Comparison of ENCODE assay signal across 8 cellular contexts in the genomic region with DNA sequence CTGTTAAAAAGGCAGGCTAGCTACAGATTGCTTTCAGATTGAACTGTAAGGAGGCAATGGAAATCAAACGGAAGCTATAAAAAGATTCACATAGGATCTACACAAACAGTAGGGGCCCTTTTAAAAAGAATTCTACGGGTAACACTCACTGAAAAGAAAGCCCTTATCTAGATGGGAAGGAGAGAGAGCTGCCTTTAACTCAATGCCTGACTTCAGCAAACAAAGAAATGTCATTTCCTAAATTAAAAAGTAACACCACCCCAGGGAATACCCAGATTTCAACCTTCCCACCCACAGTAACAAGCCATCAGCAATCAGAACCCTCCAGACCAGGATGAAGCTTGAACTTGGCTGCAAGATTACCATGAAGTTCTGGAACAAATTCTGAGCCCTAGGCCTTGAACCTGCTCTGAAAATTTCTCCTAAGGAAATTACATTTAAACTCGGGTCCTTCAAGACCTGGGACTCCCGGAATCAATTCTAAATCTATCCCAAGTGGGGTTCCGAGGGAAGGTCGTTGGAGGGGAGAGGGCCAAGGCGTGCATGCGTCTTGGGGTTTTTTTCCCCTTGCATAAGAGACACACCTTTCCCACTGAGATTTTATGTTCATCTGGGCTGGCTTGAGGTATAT. TPM values are rescaled to one million over a fixed set of nuclear protein-coding genes. Genes with fewer than 3 reads are reported as not detected.
DNase-seq lines count a peak whose midpoint lies in the region; TF ChIP-seq lines count a peak whose summit lies in the region.

No MANE protein-coding gene starts in this region.

- H3K4me1 Mint-ChIP-seq in mesothelial cell of epicardium = peaks cover 28% of the 10 kb centered on the region

- H3K4me1 ChIP-seq in BLaER1 (peaks cover 46% of the 10 kb centered on the region), KMS-11 (ENCODE audit: low read depth, poor library complexity, severe bottlenecking) (peaks cover 6% of the 10 kb centered on the region), mammary epithelial cell (ENCODE audit: insufficient read depth, low read length) (peaks cover 11% of the 10 kb centered on the region)

- TF ChIP-seq CTCF in KMS-11 (conservative IDR thresholded peaks at IDR 0.05; ENCODE audit: low read depth, low read length) (no peak), mammary epithelial cell (conservative IDR thresholded peaks at IDR 0.05 in 1 of 2, IDR thresholded peaks at IDR 0.05 in 1 of 2; ENCODE audit: extremely low read depth in 1 of 2, insufficient read depth in 1 of 2, low read depth in 1 of 2, low read length in 2 of 2) (no peak), mesothelial cell of epicardium (IDR thresholded peaks at IDR 0.05; ENCODE audit: unreplicated experiment) (no peak)

- intact Hi-C loops in mammary epithelial cell (cut with micrococcal nuclease) = loop anchor here (1.0 kb wide), 1 partner anchor 7 kb away; no protein-coding TSS in a partner anchor

- peaks cover 15% of the 10 kb centered on the region for H3K27me3 ChIP-seq in BLaER1
- no peaks in the 10 kb centered on the region for H3K27me3 ChIP-seq in KMS-11 (ENCODE audit: insufficient read depth, low read depth)
- H3K27me3 ChIP-seq in mammary epithelial cell (ENCODE audit: insufficient read depth, low read length) = no peaks in the 10 kb centered on the region

- no peaks in the 10 kb centered on the region for H3K36me3 ChIP-seq in BLaER1
- H3K36me3 ChIP-seq in KMS-11 (ENCODE audit: insufficient read depth) = no peaks in the 10 kb centered on the region
- no peaks in the 10 kb centered on the region for H3K36me3 ChIP-seq in mammary epithelial cell (ENCODE audit: insufficient read depth, low read length)

- 7% methylated on average over 7 of the region's 8 CpGs for WGBS in mammary epithelial cell (ENCODE audit: low coverage, missing lambda C conversion rate)

- no peaks in the 10 kb centered on the region for H3K27me3 Mint-ChIP-seq in mesothelial cell of epicardium (ENCODE audit: low read depth)

- H3K4me3 ChIP-seq in BLaER1 (peak overlapping the region; percentile 80), KMS-11 (IDR thresholded peaks at IDR 0.05; ENCODE audit: insufficient read depth, low read depth, low read length) (no peak overlapping the region), mammary epithelial cell (replicated peaks in 1 of 3; ENCODE audit: insufficient read depth in 1 of 3, low read depth in 2 of 3, low read length in 3 of 3) (peak overlapping the region; percentile 77 to 93 (median 84))

- H2AFZ ChIP-seq in KMS-11 (ENCODE audit: low read depth) (no peak overlapping the region), mammary epithelial cell (ENCODE audit: low read depth, low read length) (peak overlapping the region; percentile 42)

- no peaks in the 10 kb centered on the region for H3K79me2 ChIP-seq in KMS-11 (ENCODE audit: insufficient read depth, low read depth)
- H3K79me2 ChIP-seq in mammary epithelial cell (ENCODE audit: insufficient read depth, low read length) = peaks cover 65% of the 10 kb centered on the region

- H3K27ac ChIP-seq in BLaER1 (peak overlapping the region; percentile 39; the same call in 1 of the 2 replicates), KMS-11 (no peak overlapping the region), mammary epithelial cell (ENCODE audit: insufficient read depth, low read depth, low read length) (peak overlapping the region; percentile 82)

- dilution Hi-C loops in mammary epithelial cell (cut with HindIII; ENCODE audit: low sequenced_read_pairs) = no loop called here

- H3K4me3 Mint-ChIP-seq in mesothelial cell of epicardium = peak overlapping the region; percentile 81

- DNase-seq in mammary epithelial cell = no peak
- no peak for DNase-seq in mesothelial cell of epicardium (ENCODE audit: low spot score in 2 of 2, unreplicated experiment in 2 of 2)
- no peak for DNase-seq in putamen (ENCODE audit: low spot score)
- DNase-seq in amniotic stem cell (lab: John Stamatoyannopoulos, UW) = no peak
- no peak for DNase-seq in stimulated activated CD4-positive, alpha-beta T cell treated with anti-CD3 and anti-CD28 coated beads, Interleukin-4, amount 100 ng/mL, for 4 hours
- DNase-seq in T1000 (lab: John Stamatoyannopoulos, UW) = no peak

- no peaks in the 10 kb centered on the region for H3K9me3 ChIP-seq in BLaER1
- H3K9me3 ChIP-seq in mammary epithelial cell (replicated peaks; ENCODE audit: insufficient read depth, low read length) = no peaks in the 10 kb centered on the region

- peak overlapping the region; percentile 84 for H3K9ac ChIP-seq in BLaER1
- no peak overlapping the region for H3K9ac ChIP-seq in KMS-11
- peak overlapping the region; percentile 83 for H3K9ac ChIP-seq in mammary epithelial cell (ENCODE audit: insufficient read depth, low read length)

- no peaks in the 10 kb centered on the region for H4K20me1 ChIP-seq in BLaER1
- no peaks in the 10 kb centered on the region for H4K20me1 ChIP-seq in KMS-11 (ENCODE audit: insufficient read depth)
- H4K20me1 ChIP-seq in mammary epithelial cell (ENCODE audit: insufficient read depth, low read length) = no peaks in the 10 kb centered on the region

- no TSS peak for BruUV-seq in mammary epithelial cell (replicated peaks; lab: Mats Ljungman, UMichigan)

- peak overlapping the region; percentile 79 for H3K4me2 ChIP-seq in BLaER1
- H3K4me2 ChIP-seq in KMS-11 = peak overlapping the region; percentile 60
- peak overlapping the region; percentile 88 for H3K4me2 ChIP-seq in mammary epithelial cell (ENCODE audit: insufficient read depth, low read depth, low read length)

- in situ Hi-C loops in mammary epithelial cell (cut with MboI; ENCODE audit: low sequenced_read_pairs in 2 of 2) = no loop called here

- H3K27ac Mint-ChIP-seq in mesothelial cell of epicardium = peak overlapping the region; percentile 91

- no peaks in the 10 kb centered on the region for H3K36me3 Mint-ChIP-seq in mesothelial cell of epicardium

- no peaks in the 10 kb centered on the region for H3K9me3 Mint-ChIP-seq in mesothelial cell of epicardium

- CTCF ChIA-PET in mammary epithelial cell (lab: Charles Lee; ENCODE audit: low non-redundant PET) = no interaction called here

RNA-seq across cellular contexts. Expression of gene WSB2, which starts 1.2 kb away (rescaled TPM):
- total RNA-seq in mammary epithelial cell (100 to 1,000 TPM in 1 of 2 donors, 10 to 100 TPM in 1; 93.5 to 165 TPM), mesothelial cell of epicardium (31.9 to 38.2 TPM (median 37.1 TPM) in 3 replicates)
- polyA plus RNA-seq in mammary epithelial cell = 135 TPM
- 347 TPM for polyA minus RNA-seq in mammary epithelial cell

RNA-seq across cellular contexts. Expression of gene RFC5, which starts 43.3 kb away (rescaled TPM):
- total RNA-seq in mammary epithelial cell (10 to 100 TPM; 11.5 to 24.0 TPM), mesothelial cell of epicardium (20.1 to 22.8 TPM (median 21.9 TPM) in 3 replicates)
- 32.6 TPM for polyA plus RNA-seq in mammary epithelial cell
- polyA minus RNA-seq in mammary epithelial cell = 13.4 TPM

RNA-seq across cellular contexts. Expression of gene VSIG10, which starts 44.1 kb away (rescaled TPM):
- total RNA-seq in mammary epithelial cell (10 to 100 TPM; 11.3 to 16.8 TPM), mesothelial cell of epicardium (18.4 to 23.1 TPM (median 22.0 TPM) in 3 replicates)
- 9.3 TPM for polyA plus RNA-seq in mammary epithelial cell
- 31.3 TPM for polyA minus RNA-seq in mammary epithelial cell
